Comparison of ENCODE assay signal across 8 cellular contexts in genomic region chr7:77006127-77007110, GRCh38. TPM values are rescaled to one million over a fixed set of nuclear protein-coding genes. Genes with fewer than 3 reads are reported as not detected.
"Had no signal": no experiment of that assay in that cellular context is flagged by ENCODE, and none has a peak within 500 bp of the region (broad histone marks: within the 10 kb centered on the region; RNA-seq: fewer than 3 reads in every experiment).

No MANE protein-coding gene starts in this region.

RNA-seq across cellular contexts. Expression of gene SPDYE17, which starts 25.7 kb away (rescaled TPM):
- total RNA-seq: activated B cell treated with CpG ODN at 0.5 μM for 24 hours; activated naive CD4-positive, alpha-beta T cell treated with anti-CD3 and anti-CD28 coated beads, Interleukin-2, amount 50 U/mL, for 72 hours; activated T-cell treated with anti-CD3 and anti-CD28 coated beads, Interleukin-2, amount 50 U/mL, for 72 hours; mucosa of gallbladder; natural killer cell; prostate gland; SK-MEL-5; thyroid gland had no signal
